1 cellular context compared by ENCODE assay signal in genomic region chr5:54743581-54743980, GRCh38.
TF ChIP-seq lines count a peak whose summit lies in the region.

No MANE protein-coding gene starts in this region.

TF ChIP-seq in GM23338, 12 proteins besides CTCF, POLR2A, EP300 and RAD21 (continued from another document):
- no peak for TF ChIP-seq ETS1 (IDR thresholded peaks at IDR 0.05)
- TF ChIP-seq, protein P1, sequence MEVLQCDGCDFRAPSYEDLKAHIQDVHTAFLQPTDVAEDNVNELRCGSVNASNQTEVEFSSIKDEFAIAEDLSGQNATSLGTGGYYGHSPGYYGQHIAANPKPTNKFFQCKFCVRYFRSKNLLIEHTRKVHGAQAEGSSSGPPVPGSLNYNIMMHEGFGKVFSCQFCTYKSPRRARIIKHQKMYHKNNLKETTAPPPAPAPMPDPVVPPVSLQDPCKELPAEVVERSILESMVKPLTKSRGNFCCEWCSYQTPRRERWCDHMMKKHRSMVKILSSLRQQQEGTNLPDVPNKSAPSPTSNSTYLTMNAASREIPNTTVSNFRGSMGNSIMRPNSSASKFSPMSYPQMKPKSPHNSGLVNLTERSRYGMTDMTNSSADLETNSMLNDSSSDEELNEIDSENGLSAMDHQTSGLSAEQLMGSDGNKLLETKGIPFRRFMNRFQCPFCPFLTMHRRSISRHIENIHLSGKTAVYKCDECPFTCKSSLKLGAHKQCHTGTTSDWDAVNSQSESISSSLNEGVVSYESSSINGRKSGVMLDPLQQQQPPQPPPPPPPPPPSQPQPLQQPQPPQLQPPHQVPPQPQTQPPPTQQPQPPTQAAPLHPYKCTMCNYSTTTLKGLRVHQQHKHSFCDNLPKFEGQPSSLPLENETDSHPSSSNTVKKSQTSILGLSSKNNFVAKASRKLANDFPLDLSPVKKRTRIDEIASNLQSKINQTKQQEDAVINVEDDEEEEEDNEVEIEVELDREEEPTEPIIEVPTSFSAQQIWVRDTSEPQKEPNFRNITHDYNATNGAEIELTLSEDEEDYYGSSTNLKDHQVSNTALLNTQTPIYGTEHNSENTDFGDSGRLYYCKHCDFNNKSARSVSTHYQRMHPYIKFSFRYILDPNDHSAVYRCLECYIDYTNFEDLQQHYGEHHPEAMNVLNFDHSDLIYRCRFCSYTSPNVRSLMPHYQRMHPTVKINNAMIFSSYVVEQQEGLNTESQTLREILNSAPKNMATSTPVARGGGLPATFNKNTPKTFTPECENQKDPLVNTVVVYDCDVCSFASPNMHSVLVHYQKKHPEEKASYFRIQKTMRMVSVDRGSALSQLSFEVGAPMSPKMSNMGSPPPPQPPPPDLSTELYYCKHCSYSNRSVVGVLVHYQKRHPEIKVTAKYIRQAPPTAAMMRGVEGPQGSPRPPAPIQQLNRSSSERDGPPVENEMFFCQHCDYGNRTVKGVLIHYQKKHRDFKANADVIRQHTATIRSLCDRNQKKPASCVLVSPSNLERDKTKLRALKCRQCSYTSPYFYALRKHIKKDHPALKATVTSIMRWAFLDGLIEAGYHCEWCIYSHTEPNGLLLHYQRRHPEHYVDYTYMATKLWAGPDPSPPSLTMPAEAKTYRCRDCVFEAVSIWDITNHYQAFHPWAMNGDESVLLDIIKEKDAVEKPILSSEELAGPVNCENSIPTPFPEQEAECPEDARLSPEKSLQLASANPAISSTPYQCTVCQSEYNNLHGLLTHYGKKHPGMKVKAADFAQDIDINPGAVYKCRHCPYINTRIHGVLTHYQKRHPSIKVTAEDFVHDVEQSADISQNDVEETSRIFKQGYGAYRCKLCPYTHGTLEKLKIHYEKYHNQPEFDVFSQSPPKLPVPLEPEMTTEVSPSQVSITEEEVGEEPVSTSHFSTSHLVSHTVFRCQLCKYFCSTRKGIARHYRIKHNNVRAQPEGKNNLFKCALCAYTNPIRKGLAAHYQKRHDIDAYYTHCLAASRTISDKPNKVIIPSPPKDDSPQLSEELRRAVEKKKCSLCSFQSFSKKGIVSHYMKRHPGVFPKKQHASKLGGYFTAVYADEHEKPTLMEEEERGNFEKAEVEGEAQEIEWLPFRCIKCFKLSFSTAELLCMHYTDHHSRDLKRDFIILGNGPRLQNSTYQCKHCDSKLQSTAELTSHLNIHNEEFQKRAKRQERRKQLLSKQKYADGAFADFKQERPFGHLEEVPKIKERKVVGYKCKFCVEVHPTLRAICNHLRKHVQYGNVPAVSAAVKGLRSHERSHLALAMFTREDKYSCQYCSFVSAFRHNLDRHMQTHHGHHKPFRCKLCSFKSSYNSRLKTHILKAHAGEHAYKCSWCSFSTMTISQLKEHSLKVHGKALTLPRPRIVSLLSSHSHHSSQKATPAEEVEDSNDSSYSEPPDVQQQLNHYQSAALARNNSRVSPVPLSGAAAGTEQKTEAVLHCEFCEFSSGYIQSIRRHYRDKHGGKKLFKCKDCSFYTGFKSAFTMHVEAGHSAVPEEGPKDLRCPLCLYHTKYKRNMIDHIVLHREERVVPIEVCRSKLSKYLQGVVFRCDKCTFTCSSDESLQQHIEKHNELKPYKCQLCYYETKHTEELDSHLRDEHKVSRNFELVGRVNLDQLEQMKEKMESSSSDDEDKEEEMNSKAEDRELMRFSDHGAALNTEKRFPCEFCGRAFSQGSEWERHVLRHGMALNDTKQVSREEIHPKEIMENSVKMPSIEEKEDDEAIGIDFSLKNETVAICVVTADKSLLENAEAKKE (CRISPR knock-in tag; IDR thresholded peaks at IDR 0.05): no peak
